Comparison of ENCODE assay signal across 9 cellular contexts in genomic region chr10:12656518-12657142, GRCh38.
DNase-seq lines count a peak whose midpoint lies in the region; ATAC-seq, FAIRE-seq and TF ChIP-seq lines count a peak whose summit lies in the region.
"Had no signal": no experiment of that assay in that cellular context is flagged by ENCODE, and none has a peak within 500 bp of the region (broad histone marks: within the 10 kb centered on the region; RNA-seq: fewer than 3 reads in every experiment).

No MANE protein-coding gene starts in this region.

- peaks cover 9% of the 10 kb centered on the region for H3K36me3 Mint-ChIP-seq in CD4-positive, CD25-positive, alpha-beta regulatory T cell

- peak; percentile 57 to 62 for ATAC-seq in CD4-positive, CD25-positive, alpha-beta regulatory T cell (ENCODE audit: low read depth in 2 of 2)
- ATAC-seq in GM21786 (IDR thresholded peaks at IDR 0.05; ENCODE audit: unreplicated experiment), result peak; percentile 53
- peak; percentile 86 for ATAC-seq in left colon

- H3K27ac Mint-ChIP-seq in CD4-positive, CD25-positive, alpha-beta regulatory T cell, result no peak overlapping the region

- peaks cover 0 to 2% (median 0%) of the 10 kb centered on the region in 4 donors for H3K4me1 Mint-ChIP-seq in CD4-positive, CD25-positive, alpha-beta regulatory T cell

- FAIRE-seq in urothelium cell line (lab: Jason Lieb, UNC), result no peak

- TF ChIP-seq CTCF in brain microvascular endothelial cell (IDR thresholded peaks at IDR 0.05; ENCODE audit: low read depth, low read length, missing control alignments), result peak; percentile 72

- no peak overlapping the region for H3K4me3 Mint-ChIP-seq in CD4-positive, CD25-positive, alpha-beta regulatory T cell

- H3K36me3 ChIP-seq in CD4-positive, CD25-positive, alpha-beta regulatory T cell (ENCODE audit: control insufficient read depth, insufficient read depth, low read length), result no peaks in the 10 kb centered on the region
- H3K36me3 ChIP-seq in brain microvascular endothelial cell (replicated peaks), result no peaks in the 10 kb centered on the region
- H3K36me3 ChIP-seq: SJCRH30 had no signal

- no peak overlapping the region for H3K4me3 ChIP-seq in CD4-positive, CD25-positive, alpha-beta regulatory T cell (ENCODE audit: low read depth, low read length)
- no peak overlapping the region for H3K4me3 ChIP-seq in brain microvascular endothelial cell (ENCODE audit: low read depth, low read length)
- H3K4me3 ChIP-seq: SJCRH30 had no signal

- no peaks in the 10 kb centered on the region for H3K27me3 ChIP-seq in CD4-positive, CD25-positive, alpha-beta regulatory T cell (ENCODE audit: control insufficient read depth, insufficient read depth, low read length)
- no peaks in the 10 kb centered on the region for H3K27me3 ChIP-seq in brain microvascular endothelial cell (replicated peaks)
- H3K27me3 ChIP-seq: SJCRH30 had no signal

- in situ Hi-C loops in brain microvascular endothelial cell (cut with HindIII; ENCODE audit: low pct_ligation_motif_present, low sequenced_read_pairs), result loop anchor here (25.0 kb wide), 1 partner anchor 394 kb away; no protein-coding TSS in a partner anchor

- no peak overlapping the region for H3K27ac ChIP-seq in CD4-positive, CD25-positive, alpha-beta regulatory T cell (ENCODE audit: insufficient read depth, low read length, poor library complexity, severe bottlenecking)
- no peak overlapping the region for H3K27ac ChIP-seq in brain microvascular endothelial cell
- H3K27ac ChIP-seq: SJCRH30 had no signal

- no peaks in the 10 kb centered on the region for H3K9me3 ChIP-seq in CD4-positive, CD25-positive, alpha-beta regulatory T cell (ENCODE audit: control insufficient read depth in 2 of 2, low read length in 2 of 2)
- H3K9me3 ChIP-seq: SJCRH30 had no signal

- H3K9me3 Mint-ChIP-seq in CD4-positive, CD25-positive, alpha-beta regulatory T cell, result peaks cover 0 to 6% (median 0%) of the 10 kb centered on the region in 7 donors

- DNase-seq in CD4-positive, CD25-positive, alpha-beta regulatory T cell, result peak in 2 of 3 donors; percentile 61 to 79
- DNase-seq in NCI-H748 (lab: John Stamatoyannopoulos, UW; ENCODE audit: unreplicated experiment), result peak; percentile 75
- DNase-seq in brain microvascular endothelial cell, result peak; percentile 47
- DNase-seq in left colon, result no peak
- peak; percentile 37 for DNase-seq in urothelium cell line (ENCODE audit: low spot score)
- DNase-seq in activated CD8-positive, alpha-beta memory T cell treated with anti-CD3 and anti-CD28 coated beads, Interleukin-2, amount 50 U/mL, for 4 hours, result no peak
- DNase-seq in activated effector memory CD4-positive, alpha-beta T cell treated with Interleukin-2 at 50 U/mL for 16 hours, result no peak

- H3K4me1 ChIP-seq in CD4-positive, CD25-positive, alpha-beta regulatory T cell (ENCODE audit: control insufficient read depth, insufficient read depth, low read length, poor library complexity, severe bottlenecking), result no peaks in the 10 kb centered on the region
- H3K4me1 ChIP-seq: SJCRH30 had no signal

- H3K27me3 Mint-ChIP-seq in CD4-positive, CD25-positive, alpha-beta regulatory T cell, result no peaks in the 10 kb centered on the region

- intact Hi-C loops in left colon (cut with DNase I, micrococcal nuclease), result loop anchor here in 1 of 2 donors (5.0 kb wide), 1 partner anchor 394 kb away; no protein-coding TSS in a partner anchor

Comparison
In these comparisons a context has a peak if more than half of its experiments do, and no peak if none do; other contexts are left out.
1. DNase-seq: peak in CD4-positive, CD25-positive, alpha-beta regulatory T cell (2 of 3), NCI-H748 (single experiment), brain microvascular endothelial cell (single experiment) and urothelium cell line (single experiment); none in left colon (0 of 2), activated CD8-positive, alpha-beta memory T cell treated with anti-CD3 and anti-CD28 coated beads, Interleukin-2, amount 50 U/mL, for 4 hours (single experiment) and activated effector memory CD4-positive, alpha-beta T cell treated with Interleukin-2 at 50 U/mL for 16 hours (single experiment).
2. Peak in every context shown above with its lines, with median percentiles within 50 percentile points of each other: ATAC-seq.